In genomic region chr13:38180670-38181069, GRCh38 we compare ENCODE assay signal across 12 cellular contexts.
A peak's percentile ranks its signal among the peaks of the same experiment; 100 is the strongest.
DNase-seq lines count a peak whose midpoint lies in the region; ATAC-seq, FAIRE-seq and TF ChIP-seq lines count a peak whose summit lies in the region.
"Had no signal": no experiment of that assay in that cellular context is flagged by ENCODE, and none has a peak within 500 bp of the region (broad histone marks: within the 10 kb centered on the region; RNA-seq: fewer than 3 reads in every experiment).

No MANE protein-coding gene starts in this region.

- no peaks in the 10 kb centered on the region for H3K9me3 ChIP-seq in BLaER1 treated with 17β-estradiol and CSF1 and Interleukin-3, amounts not matched to agents 10 nM and 100 nM (replicated peaks in 1 of 11)
- H3K9me3 ChIP-seq in astrocyte (ENCODE audit: insufficient read depth, low read depth, low read length): no peaks in the 10 kb centered on the region

- H3K27me3 Mint-ChIP-seq in astrocyte (ENCODE audit: low read depth, unreplicated experiment): no peaks in the 10 kb centered on the region

- no peaks in the 10 kb centered on the region for H3K79me2 ChIP-seq in astrocyte (ENCODE audit: insufficient read depth, low read length)

- FAIRE-seq in astrocyte (lab: Jason Lieb, UNC): peak; percentile 17
- FAIRE-seq: G401.6, RCC 7860 had no signal

- peak overlapping the region in 9 of 11 experiments; percentile 8 to 55 (median 34); a peak in 14 of 22 replicates for H3K27ac ChIP-seq in BLaER1 treated with 17β-estradiol and CSF1 and Interleukin-3, amounts not matched to agents 10 nM and 100 nM
- H3K27ac ChIP-seq in astrocyte (ENCODE audit: low read depth, low read length): peak overlapping the region; percentile 54

- H4K20me1 ChIP-seq in BLaER1 treated with 17β-estradiol and CSF1 and Interleukin-3, amounts not matched to agents 10 nM and 100 nM: no peaks in the 10 kb centered on the region
- no peaks in the 10 kb centered on the region for H4K20me1 ChIP-seq in astrocyte (ENCODE audit: insufficient read depth, low read length)

- no peak overlapping the region for H3K27ac Mint-ChIP-seq in astrocyte (ENCODE audit: unreplicated experiment)

- no peaks in the 10 kb centered on the region for H3K27me3 ChIP-seq in BLaER1 treated with 17β-estradiol and CSF1 and Interleukin-3, amounts not matched to agents 10 nM and 100 nM
- H3K27me3 ChIP-seq in astrocyte (ENCODE audit: insufficient read depth, low read length): no peaks in the 10 kb centered on the region

- no peaks in the 10 kb centered on the region for H3K9me3 Mint-ChIP-seq in astrocyte (ENCODE audit: unreplicated experiment)

- H2AFZ ChIP-seq in astrocyte (ENCODE audit: low read depth, low read length): no peak overlapping the region

- H3K4me1 ChIP-seq in BLaER1 treated with 17β-estradiol and CSF1 and Interleukin-3, amounts not matched to agents 10 nM and 100 nM: peaks cover 0 to 10% (median 0%) of the 10 kb centered on the region in 10 experiments; a peak in 3 of 20 replicates
- peaks cover 4% of the 10 kb centered on the region for H3K4me1 ChIP-seq in astrocyte (ENCODE audit: insufficient read depth, low read length)

- peaks cover 3% of the 10 kb centered on the region for H3K36me3 Mint-ChIP-seq in astrocyte (ENCODE audit: low read depth, unreplicated experiment)

- no peaks in the 10 kb centered on the region for H3K36me3 ChIP-seq in BLaER1 treated with 17β-estradiol and CSF1 and Interleukin-3, amounts not matched to agents 10 nM and 100 nM
- no peaks in the 10 kb centered on the region for H3K36me3 ChIP-seq in astrocyte (ENCODE audit: insufficient read depth, low read length)

- peak; percentile 5 for DNase-seq in astrocyte (ENCODE audit: low read depth)
- DNase-seq in CD1c-positive myeloid dendritic cell (ENCODE audit: extremely low spot score): no peak
- no peak for DNase-seq in NCI-H2029 (lab: John Stamatoyannopoulos, UW)
- no peak for DNase-seq in COLO668 (lab: John Stamatoyannopoulos, UW; ENCODE audit: unreplicated experiment)
- DNase-seq in amygdala (lab: John Stamatoyannopoulos, UW): no peak
- DNase-seq: glutamatergic neuron, retina had no signal

- no peaks in the 10 kb centered on the region for H3K4me1 Mint-ChIP-seq in astrocyte (ENCODE audit: low read depth, unreplicated experiment)

- peak; percentile 61 for ATAC-seq in GM19023 (IDR thresholded peaks at IDR 0.05; ENCODE audit: unreplicated experiment)
- peak; percentile 62 for ATAC-seq in HG03159 (IDR thresholded peaks at IDR 0.05; ENCODE audit: unreplicated experiment)

- H3K4me2 ChIP-seq in BLaER1 treated with 17β-estradiol and CSF1 and Interleukin-3, amounts not matched to agents 10 nM and 100 nM: peak overlapping the region; percentile 43 to 82 (median 64)
- peak overlapping the region; percentile 35 for H3K4me2 ChIP-seq in astrocyte (ENCODE audit: low read length)

- peak overlapping the region in 7 of 10 experiments; percentile 6 to 32 (median 16); a peak in 8 of 20 replicates for H3K4me3 ChIP-seq in BLaER1 treated with 17β-estradiol and CSF1 and Interleukin-3, amounts not matched to agents 10 nM and 100 nM
- no peak overlapping the region for H3K4me3 ChIP-seq in astrocyte (ENCODE audit: insufficient read depth, low read depth, low read length)

- no peak overlapping the region for H3K4me3 Mint-ChIP-seq in astrocyte (ENCODE audit: unreplicated experiment)

- peak overlapping the region in 5 of 11 experiments; percentile 2 to 47 (median 14); a peak in 5 of 22 replicates for H3K9ac ChIP-seq in BLaER1 treated with 17β-estradiol and CSF1 and Interleukin-3, amounts not matched to agents 10 nM and 100 nM
- H3K9ac ChIP-seq in astrocyte (ENCODE audit: low read length): peak overlapping the region; percentile 39

- no peak for TF ChIP-seq CTCF in astrocyte (IDR thresholded peaks at IDR 0.05; ENCODE audit: insufficient read depth, low read depth, low read length)
